ENCODE assay signal across 8 cellular contexts in genomic region chr19:36113895-36114762, GRCh38. TPM values are rescaled to one million over a fixed set of nuclear protein-coding genes. Genes with fewer than 3 reads are reported as not detected.
DNase-seq lines count a peak whose midpoint lies in the region; ATAC-seq and TF ChIP-seq lines count a peak whose summit lies in the region.

No MANE protein-coding gene starts in this region.

- POLR2A ChIA-PET in WTC11 (lab: Charles Lee) = interaction anchor here (0.6 to 1.5 kb wide), 3 partner anchors 14 to 848 kb away, joined by 3 to 7 read pairs (median 6); partner anchors contain the start of gene THAP8

- peaks cover 30% of the 10 kb centered on the region for H3K4me1 Mint-ChIP-seq in WTC11

- no peak for TF ChIP-seq EP300 in neural cell (conservative IDR thresholded peaks at IDR 0.05; ENCODE audit: poor library complexity, severe bottlenecking)

- H3K27ac ChIP-seq in esophagus (ENCODE audit: low read depth in 2 of 2, low read length in 1 of 2) (peak overlapping the region; percentile 94 to 97), neural cell (ENCODE audit: low read length) (peak overlapping the region; percentile 82)

- H3K27ac Mint-ChIP-seq in WTC11 = peak overlapping the region; percentile 85

- peaks cover 3 to 20% of the 10 kb centered on the region in 2 donors for H3K36me3 ChIP-seq in esophagus (ENCODE audit: control insufficient read depth in 2 of 2, insufficient read depth in 2 of 2, low read length in 1 of 2)
- no peaks in the 10 kb centered on the region for H3K36me3 ChIP-seq in neural cell (ENCODE audit: insufficient read depth, low read length)

- peak overlapping the region; percentile 95 for H3K4me3 Mint-ChIP-seq in WTC11

- no peaks in the 10 kb centered on the region for H3K9me3 ChIP-seq in esophagus (ENCODE audit: control insufficient read depth in 2 of 2, insufficient read depth in 1 of 2, low read depth in 1 of 2, low read length in 1 of 2)
- no peaks in the 10 kb centered on the region for H3K9me3 ChIP-seq in neural cell (ENCODE audit: low read length)

- TF ChIP-seq CTCF in WTC11 (IDR thresholded peaks at IDR 0.05) = no peak
- TF ChIP-seq CTCF in neural cell (IDR thresholded peaks at IDR 0.05; ENCODE audit: poor library complexity, severe bottlenecking) = no peak

- 0 out of 2 replicates have a peak, but pooled peaks have one; percentile 2 for ATAC-seq in WTC11
- no peak for ATAC-seq in GM21423 (IDR thresholded peaks at IDR 0.05; ENCODE audit: unreplicated experiment)

- H3K4me3 ChIP-seq in esophagus (ENCODE audit: low read depth in 1 of 2, low read length in 2 of 2) (peak overlapping the region; percentile 75 to 79), neural cell (ENCODE audit: low read length) (peak overlapping the region; percentile 97)

- H3K27me3 ChIP-seq in esophagus (ENCODE audit: control insufficient read depth in 1 of 2, insufficient read depth in 2 of 2, low read length in 2 of 2) (no peaks in the 10 kb centered on the region), neural cell (ENCODE audit: insufficient read depth, low read depth, low read length) (no peaks in the 10 kb centered on the region)

- H3K36me3 Mint-ChIP-seq in WTC11 = peaks cover 28% of the 10 kb centered on the region

- peaks cover 18% of the 10 kb centered on the region for H3K79me2 ChIP-seq in neural cell (replicated peaks; ENCODE audit: insufficient read depth, low read length)

- H3K9me2 ChIP-seq in neural cell (ENCODE audit: insufficient read depth, low read length) = no peaks in the 10 kb centered on the region

- no peaks in the 10 kb centered on the region for H3F3A ChIP-seq in neural cell (ENCODE audit: insufficient read depth, low read length, poor library complexity, severe bottlenecking)

- DNase-seq in NCI-H2029 (lab: John Stamatoyannopoulos, UW) (peak; percentile 60), NCI-H2029 treated with DMSO at 0.1 percent for 48 hours (lab: John Stamatoyannopoulos, UW) (no peak), HT1080 (ENCODE audit: low read depth) (peak; percentile 21), WTC11 (ENCODE audit: low spot score) (peak; percentile 51), NCI-H2171 (lab: John Stamatoyannopoulos, UW) (no peak)

- H3K9me3 Mint-ChIP-seq in WTC11 = no peaks in the 10 kb centered on the region

- CTCF ChIA-PET in WTC11 (lab: Charles Lee) = interaction anchor here (1.2 to 2.8 kb wide), 3 partner anchors 14 to 58 kb away, joined by 3 to 28 read pairs (median 3); no protein-coding TSS in a partner anchor

- no peaks in the 10 kb centered on the region for H4K20me1 ChIP-seq in neural cell (ENCODE audit: insufficient read depth)

- H3K27me3 Mint-ChIP-seq in WTC11 (ENCODE audit: low read depth) = peaks cover 3% of the 10 kb centered on the region

- peak overlapping the region; percentile 65 for H3K4me2 ChIP-seq in neural cell (ENCODE audit: low read length)

- 3 to 6% methylated on average over 48 to 49 of the region's 49 CpGs for WGBS in esophagus, 2 donors

- H2AFZ ChIP-seq in neural cell (ENCODE audit: low read depth, low read length) = peak overlapping the region; percentile 1

- peak overlapping the region; percentile 80 for H3K9ac ChIP-seq in neural cell (ENCODE audit: low read length)

- peaks cover 0 to 18% of the 10 kb centered on the region in 2 donors for H3K4me1 ChIP-seq in esophagus (ENCODE audit: control insufficient read depth in 2 of 2, insufficient read depth in 2 of 2, low read length in 1 of 2)

- TF ChIP-seq RAD21 in neural cell (conservative IDR thresholded peaks at IDR 0.05) = no peak

TF ChIP-seq in WTC11, 78 proteins besides CTCF, POLR2A, EP300 and RAD21:
- TF ChIP-seq GTF2I (CRISPR knock-in tag; conservative IDR thresholded peaks at IDR 0.05) (no peak), HMGXB4 (CRISPR knock-in tag; IDR thresholded peaks at IDR 0.05) (0 out of 2 replicates have a peak, but pooled peaks have one; percentile 31), ZNF121 (CRISPR knock-in tag; IDR thresholded peaks at IDR 0.05) (peak; percentile 2; the same call in 1 of the 2 replicates)

TF ChIP-seq in neural cell, 6 proteins besides CTCF, POLR2A, EP300 and RAD21:
- no peak for TF ChIP-seq TAF1 (IDR thresholded peaks at IDR 0.05; ENCODE audit: low read depth)

RNA-seq across cellular contexts. Expression of gene POLR2I, which starts 0.5 kb away (rescaled TPM):
- total RNA-seq in HT1080 (2014; rRNA removed; shearing (Covaris generic)) = 124 and 135 TPM in 2 replicates
- 32.7 and 49.8 TPM in 2 replicates for polyA plus RNA-seq in HT1080 (2015; cell fraction: cytosol; rRNA removed)
- 8.2 and 13.2 TPM in 2 replicates for polyA plus RNA-seq in HT1080 (2015; cell fraction: nucleus; rRNA removed)
- 161 to 177 TPM (median 165 TPM) in 3 replicates for total RNA-seq in WTC11 (2021)
- polyA plus RNA-seq in esophagus = 10 to 100 TPM; 66.7 to 77.8 TPM
- polyA plus RNA-seq in neural cell = 159 and 169 TPM in 2 replicates
- 50.9 and 60.9 TPM in 2 replicates for polyA minus RNA-seq in neural cell

RNA-seq across cellular contexts. Expression of gene TBCB, which starts 1.1 kb away (rescaled TPM):
- 176 and 193 TPM in 2 replicates for total RNA-seq in HT1080 (2014; rRNA removed; shearing (Covaris generic))
- polyA plus RNA-seq in HT1080 (2015; cell fraction: cytosol; rRNA removed) = 114 and 200 TPM in 2 replicates
- polyA plus RNA-seq in HT1080 (2015; cell fraction: nucleus; rRNA removed) = 69.1 and 103 TPM in 2 replicates
- 170 to 187 TPM (median 182 TPM) in 3 replicates for total RNA-seq in WTC11 (2021)
- polyA plus RNA-seq in esophagus = 100 to 1,000 TPM; 100 to 149 TPM
- 640 and 643 TPM in 2 replicates for polyA plus RNA-seq in neural cell
- 289 and 320 TPM in 2 replicates for polyA minus RNA-seq in neural cell

RNA-seq across cellular contexts. Expression of gene OVOL3, which starts 3.2 kb away (rescaled TPM):
- not detected in 2 replicates for total RNA-seq in HT1080 (2014; rRNA removed; shearing (Covaris generic))
- not detected in 2 replicates for polyA plus RNA-seq in HT1080 (2015; cell fraction: cytosol; rRNA removed)
- polyA plus RNA-seq in HT1080 (2015; cell fraction: nucleus; rRNA removed) = not detected in 2 replicates
- total RNA-seq in WTC11 (2021) = not detected in 3 replicates
- under 1 TPM in 1 of 2 donors, not detected in 1; 0.16 TPM for polyA plus RNA-seq in esophagus
- not detected in 2 replicates for polyA plus RNA-seq in neural cell
- not detected in 2 replicates for polyA minus RNA-seq in neural cell

RNA-seq across cellular contexts. Expression of gene CAPNS1, which starts 25.7 kb away (rescaled TPM):
- total RNA-seq in HT1080 (2014; rRNA removed; shearing (Covaris generic)) = 391 and 431 TPM in 2 replicates
- polyA plus RNA-seq in HT1080 (2015; cell fraction: cytosol; rRNA removed) = 426 and 495 TPM in 2 replicates
- 268 and 269 TPM in 2 replicates for polyA plus RNA-seq in HT1080 (2015; cell fraction: nucleus; rRNA removed)
- 332 to 358 TPM (median 344 TPM) in 3 replicates for total RNA-seq in WTC11 (2021)
- polyA plus RNA-seq in esophagus (1,000 to 10,000 TPM in 1 of 2 donors, 100 to 1,000 TPM in 1; 919 to 1,019 TPM), neural cell (67.3 and 87.8 TPM in 2 replicates)
- polyA minus RNA-seq in neural cell = 73.7 and 81.6 TPM in 2 replicates

RNA-seq across cellular contexts. Expression of gene COX7A1, which starts 38.1 kb away (rescaled TPM):
- not detected in 2 replicates for total RNA-seq in HT1080 (2014; rRNA removed; shearing (Covaris generic))
- not detected in 2 replicates for polyA plus RNA-seq in HT1080 (2015; cell fraction: cytosol; rRNA removed)
- not detected in 2 replicates for polyA plus RNA-seq in HT1080 (2015; cell fraction: nucleus; rRNA removed)
- 0.64 to 1.0 TPM (median 0.70 TPM) in 3 replicates for total RNA-seq in WTC11 (2021)
- polyA plus RNA-seq in esophagus (10 to 100 TPM; 17.3 to 22.9 TPM), neural cell (not detected in 2 replicates)
- polyA minus RNA-seq in neural cell = not detected in 2 replicates

Comparison
In these comparisons a context has a peak if more than half of its experiments do, and no peak if none do; other contexts are left out.
1. DNase-seq: peak in NCI-H2029 (single experiment), HT1080 (single experiment) and WTC11 (single experiment); none in NCI-H2029 treated with DMSO at 0.1 percent for 48 hours (single experiment) and NCI-H2171 (single experiment).